In genomic region chr5:172358345-172358744, GRCh38 we compare ENCODE assay signal across 22 cellular contexts.
DNase-seq lines count a peak whose midpoint lies in the region; ATAC-seq, FAIRE-seq and TF ChIP-seq lines count a peak whose summit lies in the region.
"Had no signal": no experiment of that assay in that cellular context is flagged by ENCODE, and none has a peak within 500 bp of the region (broad histone marks: within the 10 kb centered on the region; RNA-seq: fewer than 3 reads in every experiment).

No MANE protein-coding gene starts in this region.

- no peak overlapping the region for H2AFZ ChIP-seq in H9 (ENCODE audit: low read length)
- H2AFZ ChIP-seq: GM23248 had no signal

- no peak overlapping the region for H3K4me3 Mint-ChIP-seq in Caco-2 (ENCODE audit: unreplicated experiment)
- no peak overlapping the region; a peak in 1 of 5 replicates for H3K4me3 Mint-ChIP-seq in H9
- H3K4me3 Mint-ChIP-seq in WTC11 = no peak overlapping the region
- H3K4me3 Mint-ChIP-seq in endothelial cell (ENCODE audit: unreplicated experiment) = peak overlapping the region; percentile 39
- no peak overlapping the region for H3K4me3 Mint-ChIP-seq in activated naive CD8-positive, alpha-beta T cell treated with anti-CD3 and anti-CD28 coated beads for 36 hours
- H3K4me3 Mint-ChIP-seq: B cell; CD4-positive, CD25-positive, alpha-beta regulatory T cell; CD8-positive, alpha-beta T cell; HFFc6 had no signal

- no peak overlapping the region for H4K5ac ChIP-seq in H9 (ENCODE audit: insufficient read length, low read depth, low read length)

- H2BK120ac ChIP-seq in H9 (ENCODE audit: low read depth, low read length, poor library complexity, severe bottlenecking) = no peak overlapping the region

- no peak overlapping the region for H3K14ac ChIP-seq in H9 (ENCODE audit: insufficient read depth, low read length)

- no peak overlapping the region for H4K91ac ChIP-seq in H9 (ENCODE audit: insufficient read length, low read depth, low read length)

- no peak overlapping the region for H2BK20ac ChIP-seq in H9 (ENCODE audit: low read depth, low read length, poor library complexity, severe bottlenecking)

- H3K27ac Mint-ChIP-seq in Caco-2 (ENCODE audit: unreplicated experiment) (peak overlapping the region; percentile 28), H9 (peak overlapping the region in 2 of 3 experiments; percentile 68 to 71; a peak in 2 of 7 replicates), WTC11 (no peak overlapping the region), endothelial cell (ENCODE audit: unreplicated experiment) (no peak overlapping the region)
- H3K27ac Mint-ChIP-seq in activated naive CD8-positive, alpha-beta T cell treated with anti-CD3 and anti-CD28 coated beads for 36 hours = no peak overlapping the region
- H3K27ac Mint-ChIP-seq: B cell; CD4-positive, CD25-positive, alpha-beta regulatory T cell; CD8-positive, alpha-beta T cell; HFFc6 had no signal

- no peak overlapping the region for H3K4me2 ChIP-seq in H9 (ENCODE audit: insufficient read depth, insufficient read length, low read length)
- H3K4me2 ChIP-seq: BLaER1 had no signal

- no peak overlapping the region for H3K4ac ChIP-seq in H9 (ENCODE audit: low read depth, low read length)

- no TSS peak for BruUV-seq in Caco-2 (replicated peaks; lab: Mats Ljungman, UMichigan)

- H3K4me1 ChIP-seq in Caco-2 (peaks cover 21% of the 10 kb centered on the region), H9 (ENCODE audit: insufficient read depth, low read length) (no peaks in the 10 kb centered on the region)
- H3K4me1 ChIP-seq: HAP-1 had no signal

- TF ChIP-seq POLR2A in GM12892 (IDR thresholded peaks at IDR 0.05; ENCODE audit: low read depth, low read length) = no peak

- no peak overlapping the region for H2BK12ac ChIP-seq in H9 (ENCODE audit: insufficient read length, low read depth, low read length)

- ATAC-seq in WTC11 (peak; percentile 44), GM21619 (IDR thresholded peaks at IDR 0.05; ENCODE audit: unreplicated experiment) (no peak)
- ATAC-seq: CD8-positive, alpha-beta T cell had no signal

- H2AK5ac ChIP-seq in H9 (ENCODE audit: insufficient read length, low read length) = no peak overlapping the region

- H3T11ph ChIP-seq in H9 (ENCODE audit: low read length) = no peak overlapping the region

- H2BK15ac ChIP-seq in H9 (ENCODE audit: low read depth, low read length) = no peak overlapping the region

- no peaks in the 10 kb centered on the region for H3K79me1 ChIP-seq in H9 (ENCODE audit: insufficient read depth, low read depth, low read length, poor library complexity, severe bottlenecking)

- H3K4me1 Mint-ChIP-seq in Caco-2 (ENCODE audit: low read depth, unreplicated experiment) (peaks cover 39% of the 10 kb centered on the region), H9 (peaks cover 0 to 2% of the 10 kb centered on the region in 2 experiments; a peak in 1 of 4 replicates), WTC11 (0 out of 2 replicates have a peak, but pooled peaks cover 3% of the 10 kb centered on the region), endothelial cell (ENCODE audit: unreplicated experiment) (peaks cover 2% of the 10 kb centered on the region)
- peaks cover 7% of the 10 kb centered on the region for H3K4me1 Mint-ChIP-seq in activated naive CD8-positive, alpha-beta T cell treated with anti-CD3 and anti-CD28 coated beads for 36 hours
- H3K4me1 Mint-ChIP-seq: B cell had no signal

- H3K36me3 ChIP-seq in Caco-2 (ENCODE audit: control insufficient read depth, insufficient read depth, low read length) = no peaks in the 10 kb centered on the region; the same call in none of the 2 replicates

- H3K9me3 ChIP-seq in Caco-2 (no peaks in the 10 kb centered on the region), H9 (ENCODE audit: control insufficient read depth, low read depth, low read length) (no peaks in the 10 kb centered on the region)
- H3K9me3 ChIP-seq: BLaER1, HAP-1 had no signal

- H3K27ac ChIP-seq in H9 (ENCODE audit: insufficient read length, low read depth, low read length) = no peak overlapping the region
- H3K27ac ChIP-seq: 22Rv1, BLaER1, C4-2B, GM23248 had no signal

- DNase-seq in Caco-2 (no peak), H9 (no peak), WTC11 (ENCODE audit: low spot score) (no peak), endothelial cell (ENCODE audit: low spot score) (no peak), NCI-H82 (lab: John Stamatoyannopoulos, UW) (no peak), GM12892 (ENCODE audit: insufficient read length) (no peak)
- DNase-seq in activated naive CD8-positive, alpha-beta T cell treated with anti-CD3 and anti-CD28 coated beads for 36 hours = no peak
- DNase-seq: CD4-positive, CD25-positive, alpha-beta regulatory T cell; CD8-positive, alpha-beta T cell; DMS53; DMS79 treated with DMSO at 0.1 percent for 48 hours; GF-D8; GM23248; HFFc6 had no signal

- peaks cover 7% of the 10 kb centered on the region for H3K9me3 Mint-ChIP-seq in Caco-2 (ENCODE audit: unreplicated experiment)
- H3K9me3 Mint-ChIP-seq in H9 = no peaks in the 10 kb centered on the region
- no peaks in the 10 kb centered on the region for H3K9me3 Mint-ChIP-seq in WTC11
- no peaks in the 10 kb centered on the region for H3K9me3 Mint-ChIP-seq in endothelial cell (ENCODE audit: unreplicated experiment)
- H3K9me3 Mint-ChIP-seq in activated naive CD8-positive, alpha-beta T cell treated with anti-CD3 and anti-CD28 coated beads for 36 hours = no peaks in the 10 kb centered on the region
- H3K9me3 Mint-ChIP-seq: CD4-positive, CD25-positive, alpha-beta regulatory T cell; CD8-positive, alpha-beta T cell; HFFc6 had no signal

- CTCF ChIA-PET in Caco-2 (lab: Charles Lee) (interaction anchor here (0.7 kb wide), 1 partner anchor 67 kb away, joined by 3 read pairs; no protein-coding TSS in a partner anchor), WTC11 (lab: Charles Lee) (interaction anchor here (1.1 kb wide), 1 partner anchor 12 kb away, joined by 4 read pairs; no protein-coding TSS in a partner anchor)

- H3K4me3 ChIP-seq in Caco-2 (ENCODE audit: low read depth, low read length) = no peak overlapping the region
- H3K4me3 ChIP-seq: BLaER1, GM23248, HAP-1 had no signal

- no peaks in the 10 kb centered on the region for H4K20me1 ChIP-seq in H9 (ENCODE audit: control insufficient read depth, insufficient read depth, insufficient read length)
- H4K20me1 ChIP-seq: BLaER1 had no signal

- no peak for FAIRE-seq in GM12892 (lab: Jason Lieb, UNC)
- FAIRE-seq: A204.1, GM12891 had no signal

- H3K9ac ChIP-seq in H9 (ENCODE audit: extremely low read depth, insufficient read length, low read length) = no peak overlapping the region
- H3K9ac ChIP-seq: BLaER1, GM23248 had no signal

- no peaks in the 10 kb centered on the region for H3K79me2 ChIP-seq in H9 (ENCODE audit: insufficient read depth, low read length)

- TF ChIP-seq CTCF in Caco-2 (IDR thresholded peaks at IDR 0.05; ENCODE audit: insufficient read depth in 1 of 2, low read depth in 1 of 2, low read length in 1 of 2, severe bottlenecking in 1 of 2, unreplicated experiment in 1 of 2) (no peak), H9 (conservative IDR thresholded peaks at IDR 0.05) (no peak), WTC11 (IDR thresholded peaks at IDR 0.05) (no peak), endothelial cell (IDR thresholded peaks at IDR 0.05; ENCODE audit: unreplicated experiment) (no peak)

- no CpG with 5 or more reads among the region's 7 CpGs for WGBS in H9 (ENCODE audit: extremely low coverage, insufficient read length, low lambda C conversion rate)

- H3K27me3 ChIP-seq in Caco-2 (replicated peaks; ENCODE audit: control insufficient read depth, insufficient read depth, low read length) = no peaks in the 10 kb centered on the region
- no peaks in the 10 kb centered on the region for H3K27me3 ChIP-seq in H9 (ENCODE audit: insufficient read depth, low read length)
- H3K27me3 ChIP-seq: BLaER1 had no signal

- H3K27me3 Mint-ChIP-seq in Caco-2 (ENCODE audit: insufficient read depth, unreplicated experiment) (no peaks in the 10 kb centered on the region), H9 (ENCODE audit: low read depth) (no peaks in the 10 kb centered on the region), WTC11 (ENCODE audit: low read depth) (no peaks in the 10 kb centered on the region), endothelial cell (ENCODE audit: unreplicated experiment) (peaks cover 8% of the 10 kb centered on the region)
- no peaks in the 10 kb centered on the region for H3K27me3 Mint-ChIP-seq in activated naive CD8-positive, alpha-beta T cell treated with anti-CD3 and anti-CD28 coated beads for 36 hours
- H3K27me3 Mint-ChIP-seq: CD4-positive, CD25-positive, alpha-beta regulatory T cell had no signal

- no peak overlapping the region for H3K23ac ChIP-seq in H9 (ENCODE audit: insufficient read length, low read depth, low read length)

- H3K36me3 Mint-ChIP-seq in Caco-2 (ENCODE audit: insufficient read depth, unreplicated experiment) (peaks cover 20% of the 10 kb centered on the region), H9 (ENCODE audit: insufficient read depth in 1 of 3, low read depth in 3 of 3) (peaks cover 52 to 82% (median 74%) of the 10 kb centered on the region in 3 experiments), WTC11 (peaks cover 69% of the 10 kb centered on the region), endothelial cell (ENCODE audit: low read depth, unreplicated experiment) (peaks cover 47% of the 10 kb centered on the region)
- H3K36me3 Mint-ChIP-seq in activated naive CD8-positive, alpha-beta T cell treated with anti-CD3 and anti-CD28 coated beads for 36 hours = no peaks in the 10 kb centered on the region
- H3K36me3 Mint-ChIP-seq: CD4-positive, CD25-positive, alpha-beta regulatory T cell; CD8-positive, alpha-beta T cell had no signal

- no peaks in the 10 kb centered on the region for H3K23me2 ChIP-seq in H9 (ENCODE audit: insufficient read length, low read depth, low read length, poor library complexity, severe bottlenecking)

- no peak overlapping the region for H2BK5ac ChIP-seq in H9 (ENCODE audit: insufficient read length, low read length)

- no peak overlapping the region for H3K18ac ChIP-seq in H9 (ENCODE audit: insufficient read length, low read depth, low read length)

- H3K56ac ChIP-seq in H9 (ENCODE audit: insufficient read length, low read depth, low read length) = no peak overlapping the region

- POLR2A ChIA-PET in Caco-2 (lab: Charles Lee) = no interaction called here
- POLR2A ChIA-PET in WTC11 (lab: Charles Lee) = interaction anchor here (0.6 kb wide), 1 partner anchor 699 kb away, joined by 3 read pairs; no protein-coding TSS in a partner anchor

- intact Hi-C loops in Caco-2 (cut with micrococcal nuclease; ENCODE audit: unreplicated experiment) = no loop called here

- no peak overlapping the region for H4K8ac ChIP-seq in H9 (replicated peaks; ENCODE audit: insufficient read length, low read depth, low read length)

TF ChIP-seq in WTC11, 78 proteins besides CTCF, POLR2A, EP300 and RAD21 (continues in another document):
- no peak for TF ChIP-seq E2F1 (CRISPR knock-in tag; IDR thresholded peaks at IDR 0.05)

Comparison
In these comparisons a context has a peak if more than half of its experiments do, and no peak if none do; other contexts are left out.
1. H3K27ac Mint-ChIP-seq: peak in Caco-2 (single experiment) and H9 (2 of 3); none in WTC11 (single experiment), endothelial cell (single experiment) and activated naive CD8-positive, alpha-beta T cell treated with anti-CD3 and anti-CD28 coated beads for 36 hours (single experiment).